Comparison of ENCODE assay signal across 9 cellular contexts in the genomic region with DNA sequence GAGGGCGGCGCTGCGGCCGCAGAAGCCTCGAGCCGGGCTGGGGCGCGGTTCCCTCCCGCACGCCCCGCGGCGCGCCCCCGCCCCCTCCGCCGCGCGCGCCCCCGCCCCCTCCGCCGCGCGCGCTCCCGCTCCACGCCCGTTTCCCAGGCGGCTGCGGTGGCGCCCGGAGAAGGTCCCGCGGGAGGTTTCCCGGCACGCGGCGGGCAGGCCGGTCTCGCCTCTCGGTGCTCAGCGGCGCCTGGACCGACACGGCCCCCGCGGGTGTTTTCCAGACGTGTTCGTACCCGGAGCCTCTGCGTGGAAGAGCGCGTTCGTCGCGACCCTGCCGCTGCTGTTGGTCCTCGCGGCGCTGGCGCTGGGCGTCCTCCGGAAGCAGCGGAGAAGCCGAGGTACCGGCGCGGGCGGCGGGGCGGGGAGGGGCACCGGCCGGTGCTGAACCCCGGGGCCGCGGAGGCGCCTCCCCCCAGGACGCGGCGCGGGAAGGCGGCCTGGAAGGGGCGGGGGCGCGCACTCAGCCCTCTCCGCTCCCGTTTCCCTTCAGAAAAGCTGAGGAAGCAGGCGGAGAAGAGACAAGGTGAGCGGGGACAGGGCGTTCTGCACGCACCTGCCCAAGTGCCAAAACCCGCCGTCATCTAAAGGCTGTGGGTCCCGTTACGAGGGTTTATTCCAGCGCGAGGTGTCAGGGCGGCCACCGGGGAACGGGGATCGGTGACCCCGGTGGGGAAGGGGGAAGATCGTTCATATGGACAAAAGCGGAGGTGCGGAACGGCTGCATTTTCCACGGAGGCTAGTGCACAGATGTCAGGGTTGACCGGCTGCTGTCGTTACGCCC. TPM values are rescaled to one million over a fixed set of nuclear protein-coding genes. Genes with fewer than 3 reads are reported as not detected.
DNase-seq lines count a peak whose midpoint lies in the region; ATAC-seq, FAIRE-seq and TF ChIP-seq lines count a peak whose summit lies in the region.
"Had no signal": no experiment of that assay in that cellular context is flagged by ENCODE, and none has a peak within 500 bp of the region (broad histone marks: within the 10 kb centered on the region; RNA-seq: fewer than 3 reads in every experiment).

No MANE protein-coding gene starts in this region.

- no peaks in the 10 kb centered on the region for H3K9me3 Mint-ChIP-seq in type B pancreatic cell

- no peaks in the 10 kb centered on the region for H3K36me3 ChIP-seq in bronchial epithelial cell (ENCODE audit: control insufficient read depth, insufficient read depth, low read length)

- no peak for ATAC-seq in HG02970 (IDR thresholded peaks at IDR 0.05; ENCODE audit: low FRiP score, unreplicated experiment)
- no peak for ATAC-seq in GM18868 (IDR thresholded peaks at IDR 0.05; ENCODE audit: unreplicated experiment)

- peaks cover 22% of the 10 kb centered on the region for H3K27me3 ChIP-seq in bronchial epithelial cell (ENCODE audit: control insufficient read depth, insufficient read depth, low read length)

- intact Hi-C loops in lower leg skin (cut with DNase I; ENCODE audit: low total_unique reads): no loop called here

- H3K36me3 Mint-ChIP-seq in type B pancreatic cell: peaks cover 2% of the 10 kb centered on the region

- no peak for TF ChIP-seq POLR2A in lower leg skin (IDR thresholded peaks at IDR 0.05)

- FAIRE-seq in bronchial epithelial cell (lab: Jason Lieb, UNC): no peak
- FAIRE-seq: islet of Langerhans had no signal

- TF ChIP-seq CTCF in bronchial epithelial cell (IDR thresholded peaks at IDR 0.05; ENCODE audit: insufficient read depth, low read length, severe bottlenecking) (no peak), lower leg skin (IDR thresholded peaks at IDR 0.05) (no peak), type B pancreatic cell (conservative IDR thresholded peaks at IDR 0.05) (no peak)

- DNase-seq in CMK (ENCODE audit: low read depth): peak; percentile 2
- no peak for DNase-seq in Jurkat, Clone E6-1 (ENCODE audit: low read depth, low spot score)
- no peak for DNase-seq in bronchial epithelial cell (ENCODE audit: low read depth)
- DNase-seq in lower leg skin (ENCODE audit: low spot score in 2 of 2): peak in 1 of 2 donors; percentile 79
- no peak for DNase-seq in type B pancreatic cell (ENCODE audit: extremely low spot score, unreplicated experiment)
- DNase-seq in T1000 (lab: John Stamatoyannopoulos, UW): no peak

- 0 to 4% methylated on average over 28 to 53 of the region's 111 CpGs for WGBS in lower leg skin, 2 donors

- peaks cover 16% of the 10 kb centered on the region for H3K4me1 Mint-ChIP-seq in type B pancreatic cell (ENCODE audit: unreplicated experiment)

- peak overlapping the region; percentile 77 for H3K4me3 Mint-ChIP-seq in type B pancreatic cell

- H3K27me3 Mint-ChIP-seq in type B pancreatic cell: peaks cover 86% of the 10 kb centered on the region

- peak overlapping the region; percentile 54 for H3K4me3 ChIP-seq in Jurkat, Clone E6-1 (ENCODE audit: low read length)
- H3K4me3 ChIP-seq in bronchial epithelial cell (ENCODE audit: low read depth, low read length): peak overlapping the region; percentile 43
- peak overlapping the region; percentile 14 for H3K4me3 ChIP-seq in lower leg skin (ENCODE audit: low read depth, poor library complexity, severe bottlenecking)

- H3K27ac Mint-ChIP-seq in type B pancreatic cell: no peak overlapping the region

RNA-seq across cellular contexts. Expression of gene BTNL9, which starts 13.1 kb away (rescaled TPM):
- 39.4 TPM for polyA plus RNA-seq in Jurkat, Clone E6-1 (2012; ENCODE audit: insufficient read depth, insufficient read length)
- total RNA-seq in bronchial epithelial cell: 0.13 TPM in 1 of 2 replicates, not detected in the other
- total RNA-seq in lower leg skin: 10 to 100 TPM; 11.7 to 26.6 (median 16.2) TPM
- total RNA-seq in type B pancreatic cell (ENCODE audit: low replicate concordance): 0.19 and 0.39 TPM in 2 replicates
